ENCODE assay signal across 24 cellular contexts in genomic region chr12:19248929-19249602, GRCh38.
DNase-seq lines count a peak whose midpoint lies in the region; ATAC-seq, FAIRE-seq and TF ChIP-seq lines count a peak whose summit lies in the region.
"Had no signal": no experiment of that assay in that cellular context is flagged by ENCODE, and none has a peak within 500 bp of the region (broad histone marks: within the 10 kb centered on the region; RNA-seq: fewer than 3 reads in every experiment).

No MANE protein-coding gene starts in this region.

- no peaks in the 10 kb centered on the region for H3K27me3 Mint-ChIP-seq in osteocyte (ENCODE audit: unreplicated experiment)
- H3K27me3 Mint-ChIP-seq: CD4-positive, CD25-positive, alpha-beta regulatory T cell; natural killer cell treated with Interleukin-12 subunit alpha and Interleukin-12 subunit beta and Interleukin-15 and Interleukin-18, amount 100 ng/mL, for 72 hours had no signal

- no peak for TF ChIP-seq POLR2A in GM18505 (IDR thresholded peaks at IDR 0.05; ENCODE audit: borderline replicate concordance, extremely low read depth, insufficient read depth, insufficient read length)
- TF ChIP-seq POLR2A in gastroesophageal sphincter (IDR thresholded peaks at IDR 0.05) = no peak

- WGBS in gastroesophageal sphincter (ENCODE audit: low coverage in 1 of 2), 2 donors = 65 to 66% methylated on average over 3 of the region's 3 CpGs

- peak; percentile 74 for DNase-seq in AG10803 (ENCODE audit: low read depth)
- DNase-seq in RCC 7860 (ENCODE audit: low spot score) = no peak
- DNase-seq in epithelial cell of prostate (ENCODE audit: low read depth, low spot score) = no peak
- peak; percentile 11 for DNase-seq in kidney glomerular epithelial cell (lab: John Stamatoyannopoulos, UW)
- no peak for DNase-seq in NK-92 treated with Interleukin-12 subunit alpha and Interleukin-12 subunit beta, amount 100 ng/mL, for 24 hours (lab: John Stamatoyannopoulos, UW)
- no peak for DNase-seq in osteocyte (ENCODE audit: extremely low spot score, unreplicated experiment)
- DNase-seq: activated CD4-positive, alpha-beta T cell treated with anti-CD3 and anti-CD28 coated beads, Interleukin-2, amount 50 U/mL, for 1 hour; activated CD8-positive, alpha-beta memory T cell treated with anti-CD3 and anti-CD28 coated beads, Interleukin-2, amount 50 U/mL, for 48 hours; activated effector memory CD4-positive, alpha-beta T cell treated with Interleukin-2 at 50 U/mL for 16 hours; CD4-positive, CD25-positive, alpha-beta regulatory T cell; central memory CD4-positive, alpha-beta T cell; Karpas-422; left colon; NCI-H1105; NCI-H2081 treated with DMSO at 0.1 percent for 48 hours; NCI-H526; psoas muscle; SHP77; stimulated activated CD4-positive, alpha-beta T cell treated with anti-CD3 and anti-CD28 coated beads, Interleukin-4, amount 100 ng/mL, for 4 hours had no signal

- H3K27ac ChIP-seq in epithelial cell of prostate (peak overlapping the region; percentile 51), gastroesophageal sphincter (no peak overlapping the region)
- H3K27ac ChIP-seq: psoas muscle had no signal

- no peak overlapping the region for H3K27ac Mint-ChIP-seq in osteocyte (ENCODE audit: unreplicated experiment)
- H3K27ac Mint-ChIP-seq: CD4-positive, CD25-positive, alpha-beta regulatory T cell; mesothelial cell of epicardium; natural killer cell treated with Interleukin-12 subunit alpha and Interleukin-12 subunit beta and Interleukin-15 and Interleukin-18, amount 100 ng/mL, for 72 hours had no signal

- no peaks in the 10 kb centered on the region for H3K36me3 ChIP-seq in gastroesophageal sphincter

- H3K36me3 Mint-ChIP-seq in osteocyte (ENCODE audit: unreplicated experiment) = no peaks in the 10 kb centered on the region
- H3K36me3 Mint-ChIP-seq: CD4-positive, CD25-positive, alpha-beta regulatory T cell; mesothelial cell of epicardium; natural killer cell treated with Interleukin-12 subunit alpha and Interleukin-12 subunit beta and Interleukin-15 and Interleukin-18, amount 100 ng/mL, for 72 hours had no signal

- H3K27me3 ChIP-seq in gastroesophageal sphincter = no peaks in the 10 kb centered on the region

- no peak overlapping the region for H3K4me3 Mint-ChIP-seq in osteocyte (ENCODE audit: unreplicated experiment)
- H3K4me3 Mint-ChIP-seq: CD4-positive, CD25-positive, alpha-beta regulatory T cell; mesothelial cell of epicardium; natural killer cell treated with Interleukin-12 subunit alpha and Interleukin-12 subunit beta and Interleukin-15 and Interleukin-18, amount 100 ng/mL, for 72 hours had no signal

- no peak overlapping the region for H3K4me3 ChIP-seq in AG10803 (ENCODE audit: low read length)
- no peak overlapping the region for H3K4me3 ChIP-seq in gastroesophageal sphincter
- H3K4me3 ChIP-seq: psoas muscle had no signal

- peaks cover 22% of the 10 kb centered on the region for H3K4me1 Mint-ChIP-seq in osteocyte (ENCODE audit: unreplicated experiment)
- H3K4me1 Mint-ChIP-seq: CD4-positive, CD25-positive, alpha-beta regulatory T cell; mesothelial cell of epicardium had no signal

- no peak for ATAC-seq in GM18505 (IDR thresholded peaks at IDR 0.05; ENCODE audit: unreplicated experiment)
- no peak for ATAC-seq in gastroesophageal sphincter
- ATAC-seq: left colon; natural killer cell treated with Interleukin-12 subunit alpha and Interleukin-12 subunit beta and Interleukin-15 and Interleukin-18, amount 100 ng/mL, for 72 hours; psoas muscle had no signal

- no peak for TF ChIP-seq EP300 in gastroesophageal sphincter (IDR thresholded peaks at IDR 0.05)

- no peaks in the 10 kb centered on the region for H3K9me3 ChIP-seq in gastroesophageal sphincter
- H3K9me3 ChIP-seq: psoas muscle had no signal

- H3K4me1 ChIP-seq in gastroesophageal sphincter = peaks cover 3 to 33% (median 5%) of the 10 kb centered on the region in 3 donors
- H3K4me1 ChIP-seq: psoas muscle had no signal

- TF ChIP-seq CTCF in AG10803 (conservative IDR thresholded peaks at IDR 0.05; ENCODE audit: low read length) = no peak
- no peak for TF ChIP-seq CTCF in gastroesophageal sphincter (IDR thresholded peaks at IDR 0.05)
- no peak for TF ChIP-seq CTCF in osteocyte (IDR thresholded peaks at IDR 0.05)

- FAIRE-seq in RCC 7860 (lab: Jason Lieb, UNC) = peak; percentile 17
- FAIRE-seq: frontal cortex had no signal

- no peaks in the 10 kb centered on the region for H3K9me3 Mint-ChIP-seq in osteocyte (ENCODE audit: unreplicated experiment)
- H3K9me3 Mint-ChIP-seq: CD4-positive, CD25-positive, alpha-beta regulatory T cell; mesothelial cell of epicardium; natural killer cell treated with Interleukin-12 subunit alpha and Interleukin-12 subunit beta and Interleukin-15 and Interleukin-18, amount 100 ng/mL, for 72 hours had no signal

Comparison
In these comparisons a context has a peak if more than half of its experiments do, and no peak if none do; other contexts are left out.
1. DNase-seq: peak in AG10803 (single experiment) and kidney glomerular epithelial cell (single experiment); none in RCC 7860 (single experiment), epithelial cell of prostate (single experiment), NK-92 treated with Interleukin-12 subunit alpha and Interleukin-12 subunit beta, amount 100 ng/mL, for 24 hours (single experiment) and osteocyte (single experiment).